Comparison of ENCODE assay signal across 8 cellular contexts in the genomic region with DNA sequence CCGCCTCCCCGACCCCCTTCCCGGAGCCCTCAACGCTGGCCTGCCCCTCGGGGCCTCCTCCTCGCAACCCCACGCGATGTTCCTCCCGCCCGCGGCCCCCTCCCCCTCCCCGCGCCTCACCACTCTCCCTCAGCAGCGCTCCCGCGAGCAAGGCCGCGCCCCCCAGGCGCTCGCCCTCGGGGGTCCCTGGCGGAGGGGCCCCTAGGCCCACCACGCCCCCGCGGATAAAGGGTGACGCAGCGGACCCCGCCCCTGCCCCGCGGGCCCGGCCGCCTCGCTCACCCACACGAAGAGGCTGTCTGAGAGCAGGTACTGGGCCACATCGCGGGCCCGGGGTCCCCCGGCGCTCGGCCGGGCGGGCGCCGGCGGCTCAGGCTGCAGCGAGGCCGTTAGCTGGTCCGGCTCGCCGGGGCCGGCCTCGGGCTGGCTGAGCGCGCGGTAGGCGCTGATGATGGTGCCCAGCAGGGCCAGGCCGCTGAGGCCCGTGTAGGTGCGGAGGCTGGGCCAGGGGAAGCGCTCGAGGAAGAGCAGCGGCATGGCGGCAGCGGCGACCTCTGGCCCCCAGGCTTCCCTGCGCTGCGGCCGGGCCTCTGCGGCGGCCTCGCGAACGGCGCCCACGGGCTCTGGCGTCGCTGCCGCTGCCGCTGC. TPM values are rescaled to one million over a fixed set of nuclear protein-coding genes. Genes with fewer than 3 reads are reported as not detected.
A peak's percentile ranks its signal among the peaks of the same experiment; 100 is the strongest.
DNase-seq lines count a peak whose midpoint lies in the region; ATAC-seq, FAIRE-seq and TF ChIP-seq lines count a peak whose summit lies in the region.

No MANE protein-coding gene starts in this region.

- intact Hi-C loops in right lobe of liver (cut with DNase I) = no loop called here

- H3K4me1 ChIP-seq in right lobe of liver = peaks cover 0 to 36% (median 14%) of the 10 kb centered on the region in 4 donors

- FAIRE-seq in GM19239 (lab: Jason Lieb, UNC) = no peak

- no peaks in the 10 kb centered on the region for H3K27me3 ChIP-seq in WERI-Rb-1 (ENCODE audit: insufficient read depth, low read depth, severe bottlenecking)
- no peaks in the 10 kb centered on the region for H3K27me3 ChIP-seq in right lobe of liver

- no peak for TF ChIP-seq POLR2A in right lobe of liver (IDR thresholded peaks at IDR 0.05)

- TF ChIP-seq CTCF in AG10803 (conservative IDR thresholded peaks at IDR 0.05; ENCODE audit: low read length) (no peak), WERI-Rb-1 (IDR thresholded peaks at IDR 0.05; ENCODE audit: low read depth, low read length) (no peak), right lobe of liver (IDR thresholded peaks at IDR 0.05) (no peak)

- ATAC-seq in GM19395 (IDR thresholded peaks at IDR 0.05; ENCODE audit: unreplicated experiment) (peak; percentile 36), HG03457 (IDR thresholded peaks at IDR 0.05; ENCODE audit: unreplicated experiment) (peak; percentile 25), right lobe of liver (peak; percentile 39 to 49 (median 42))

- WGBS in right lobe of liver (ENCODE audit: insufficient coverage, low coverage, low lambda C conversion rate, missing lambda C conversion rate) = 0% methylated on average over 11 of the region's 79 CpGs

- peak; percentile 5 for DNase-seq in AG10803 (ENCODE audit: low read depth)
- peak; percentile 36 for DNase-seq in WERI-Rb-1
- DNase-seq in right lobe of liver = peak; percentile 55 to 69 (median 56)
- peak; percentile 10 for DNase-seq in stimulated activated CD8-positive, alpha-beta memory T cell treated with anti-CD3 and anti-CD28 coated beads, Interleukin-12 subunit alpha, Interleukin-12 subunit beta, amount 100 ng/mL, for 24 hours (ENCODE audit: extremely low read depth)
- no peak for DNase-seq in GM19239 (ENCODE audit: insufficient read length, low spot score)

- peak overlapping the region; percentile 76 for H3K4me3 ChIP-seq in AG10803 (ENCODE audit: low read length)
- H3K4me3 ChIP-seq in WERI-Rb-1 (ENCODE audit: low read depth, low read length) = peak overlapping the region; percentile 59
- peak overlapping the region; percentile 77 to 98 (median 82) for H3K4me3 ChIP-seq in right lobe of liver

- H3K27ac ChIP-seq in WERI-Rb-1 (peak overlapping the region; percentile 80), cingulate gyrus (ENCODE audit: low read depth, low read length) (peak overlapping the region; percentile 29), right lobe of liver (peak overlapping the region; percentile 70 to 87 (median 77))

- no peaks in the 10 kb centered on the region for H3K9me3 ChIP-seq in WERI-Rb-1 (ENCODE audit: severe bottlenecking)
- no peaks in the 10 kb centered on the region for H3K9me3 ChIP-seq in right lobe of liver

- H3K36me3 ChIP-seq in WERI-Rb-1 (no peaks in the 10 kb centered on the region; the same call in 1 of the 2 replicates), right lobe of liver (no peaks in the 10 kb centered on the region)

RNA-seq across cellular contexts. Expression of a gene that starts 0.4 kb away (rescaled TPM):
- total RNA-seq in right lobe of liver = 100 to 1,000 TPM in 4 of 6 experiments, 10 to 100 TPM in 2; 92.2 to 189 (median 137) TPM

RNA-seq across cellular contexts. Expression of a gene that starts 26.2 kb away (rescaled TPM):
- total RNA-seq in right lobe of liver = 10 to 100 TPM; 26.2 to 35.8 (median 30.3) TPM

RNA-seq across cellular contexts. Expression of a gene that starts 26.4 kb away (rescaled TPM):
- total RNA-seq in right lobe of liver = 10 to 100 TPM; 12.2 to 32.0 (median 17.4) TPM

Comparison
In these comparisons a context has a peak if more than half of its experiments do, and no peak if none do; other contexts are left out.
1. H3K27ac ChIP-seq: peak in every context shown above with its lines; median percentile 80 in WERI-Rb-1; 77 in right lobe of liver; 29 in cingulate gyrus.